ENCODE assay signal across 14 cellular contexts in genomic region chr10:46098379-46098778, GRCh38. TPM values are rescaled to one million over a fixed set of nuclear protein-coding genes. Genes with fewer than 3 reads are reported as not detected.
"Had no signal": no experiment of that assay in that cellular context is flagged by ENCODE, and none has a peak within 500 bp of the region (broad histone marks: within the 10 kb centered on the region; RNA-seq: fewer than 3 reads in every experiment).

No MANE protein-coding gene starts in this region.

- ATAC-seq: activated T-cell treated with anti-CD3 and anti-CD28 coated beads, Interleukin-2, amount 50 U/mL, for 4 hours; right cardiac atrium had no signal

- H3K4me3 ChIP-seq: cardiac muscle cell, hepatocyte, tibial artery had no signal

- H3K27ac ChIP-seq: cardiac muscle cell, hepatocyte, tibial artery had no signal

- H3K36me3 ChIP-seq: cardiac muscle cell, tibial artery had no signal

- H3K9me3 ChIP-seq: tibial artery had no signal

- H3K4me1 ChIP-seq: tibial artery had no signal

- DNase-seq: activated CD4-positive, alpha-beta T cell treated with anti-CD3 and anti-CD28 coated beads, Interleukin-2, amount 50 U/mL, for 1 hour; activated gamma-delta T cell; activated T-cell treated with anti-CD3 and anti-CD28 coated beads, Interleukin-2, amount 50 U/mL, for 4 hours; effector CD4-positive, alpha-beta T cell; kidney glomerular epithelial cell; midbrain; right cardiac atrium; small intestine; tibial artery had no signal

- H3K4me3 Mint-ChIP-seq: activated T-cell treated with anti-CD3 and anti-CD28 coated beads, Interleukin-2, amount 50 U/mL, for 4 hours had no signal

- H3K27me3 ChIP-seq: cardiac muscle cell, hepatocyte had no signal

- H3K4me2 ChIP-seq: hepatocyte had no signal

- H3K27ac Mint-ChIP-seq: progenitor cell of endocrine pancreas had no signal

- H3K9me3 Mint-ChIP-seq: activated T-cell treated with anti-CD3 and anti-CD28 coated beads, Interleukin-2, amount 50 U/mL, for 4 hours; T-helper 1 cell treated with Interleukin-12 subunit alpha and Interleukin-12 subunit beta and Interleukin-4 antibody, amounts not matched to agents 30 μg/mL and 1 μg/mL, for 36 hours had no signal

- H2AFZ ChIP-seq: hepatocyte had no signal

- H3K27me3 Mint-ChIP-seq: progenitor cell of endocrine pancreas had no signal

RNA-seq across cellular contexts. Expression of gene MSMB, which starts 52.3 kb away (rescaled TPM):
- total RNA-seq: activated T-cell treated with anti-CD3 and anti-CD28 coated beads, Interleukin-2, amount 50 U/mL, for 4 hours; cardiac muscle cell; progenitor cell of endocrine pancreas; right cardiac atrium had no signal
- polyA plus RNA-seq: adipose tissue, cardiac muscle cell, right cardiac atrium had no signal
